Comparison of ENCODE assay signal across 1 cellular context in genomic region chr1:47333922-47334764, GRCh38.
A peak's percentile ranks its signal among the peaks of the same experiment; 100 is the strongest.
TF ChIP-seq lines count a peak whose summit lies in the region.

No MANE protein-coding gene starts in this region.

TF ChIP-seq in K562, 482 proteins besides CTCF, POLR2A, EP300 and RAD21 (continued from another document and continues in another):
- TF ChIP-seq IRF1 (CRISPR knock-in tag; IDR thresholded peaks at IDR 0.05; ENCODE audit: borderline replicate concordance), result no peak
- no peak for TF ChIP-seq ZNF444 (CRISPR knock-in tag; IDR thresholded peaks at IDR 0.05)
- TF ChIP-seq PHF20 (IDR thresholded peaks at IDR 0.05; ENCODE audit: partially characterized antibody), result no peak
- TF ChIP-seq ID3 (CRISPR knock-in tag; IDR thresholded peaks at IDR 0.05), result no peak
- TF ChIP-seq ID3 (tag; IDR thresholded peaks at IDR 0.05), result 0 out of 2 replicates have a peak, but pooled peaks have one; percentile 49
- TF ChIP-seq SFPQ (IDR thresholded peaks at IDR 0.05; ENCODE audit: low read depth, low read length), result no peak
- TF ChIP-seq CUX1 (CRISPR knock-in tag; IDR thresholded peaks at IDR 0.05), result no peak
- TF ChIP-seq POLR2B (IDR thresholded peaks at IDR 0.05; ENCODE audit: low read depth, partially characterized antibody), result peak; percentile 13
- TF ChIP-seq, protein P1, sequence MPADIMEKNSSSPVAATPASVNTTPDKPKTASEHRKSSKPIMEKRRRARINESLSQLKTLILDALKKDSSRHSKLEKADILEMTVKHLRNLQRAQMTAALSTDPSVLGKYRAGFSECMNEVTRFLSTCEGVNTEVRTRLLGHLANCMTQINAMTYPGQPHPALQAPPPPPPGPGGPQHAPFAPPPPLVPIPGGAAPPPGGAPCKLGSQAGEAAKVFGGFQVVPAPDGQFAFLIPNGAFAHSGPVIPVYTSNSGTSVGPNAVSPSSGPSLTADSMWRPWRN (IDR thresholded peaks at IDR 0.05; ENCODE audit: low read depth), result no peak
- TF ChIP-seq PML (IDR thresholded peaks at IDR 0.05; ENCODE audit: low read length), result peak; percentile 40; the same call in 1 of the 2 replicates
- TF ChIP-seq CLOCK (CRISPR knock-in tag; IDR thresholded peaks at IDR 0.05; ENCODE audit: borderline replicate concordance), result no peak
- TF ChIP-seq ZBTB17 (CRISPR knock-in tag; IDR thresholded peaks at IDR 0.05), result 0 out of 2 replicates have a peak, but pooled peaks have one; percentile 37
- peak; percentile 48 for TF ChIP-seq MXI1 (IDR thresholded peaks at IDR 0.05; ENCODE audit: low read depth, low read length)
- TF ChIP-seq KDM5B (IDR thresholded peaks at IDR 0.05; ENCODE audit: insufficient replicate concordance, low read depth, low read length), result no peak
- 0 out of 2 replicates have a peak, but pooled peaks have one; percentile 45 for TF ChIP-seq NR1H2 (CRISPR knock-in tag; IDR thresholded peaks at IDR 0.05)
- no peak for TF ChIP-seq STAT5A (IDR thresholded peaks at IDR 0.05; ENCODE audit: borderline replicate concordance, low read length)
- TF ChIP-seq, protein P2, sequence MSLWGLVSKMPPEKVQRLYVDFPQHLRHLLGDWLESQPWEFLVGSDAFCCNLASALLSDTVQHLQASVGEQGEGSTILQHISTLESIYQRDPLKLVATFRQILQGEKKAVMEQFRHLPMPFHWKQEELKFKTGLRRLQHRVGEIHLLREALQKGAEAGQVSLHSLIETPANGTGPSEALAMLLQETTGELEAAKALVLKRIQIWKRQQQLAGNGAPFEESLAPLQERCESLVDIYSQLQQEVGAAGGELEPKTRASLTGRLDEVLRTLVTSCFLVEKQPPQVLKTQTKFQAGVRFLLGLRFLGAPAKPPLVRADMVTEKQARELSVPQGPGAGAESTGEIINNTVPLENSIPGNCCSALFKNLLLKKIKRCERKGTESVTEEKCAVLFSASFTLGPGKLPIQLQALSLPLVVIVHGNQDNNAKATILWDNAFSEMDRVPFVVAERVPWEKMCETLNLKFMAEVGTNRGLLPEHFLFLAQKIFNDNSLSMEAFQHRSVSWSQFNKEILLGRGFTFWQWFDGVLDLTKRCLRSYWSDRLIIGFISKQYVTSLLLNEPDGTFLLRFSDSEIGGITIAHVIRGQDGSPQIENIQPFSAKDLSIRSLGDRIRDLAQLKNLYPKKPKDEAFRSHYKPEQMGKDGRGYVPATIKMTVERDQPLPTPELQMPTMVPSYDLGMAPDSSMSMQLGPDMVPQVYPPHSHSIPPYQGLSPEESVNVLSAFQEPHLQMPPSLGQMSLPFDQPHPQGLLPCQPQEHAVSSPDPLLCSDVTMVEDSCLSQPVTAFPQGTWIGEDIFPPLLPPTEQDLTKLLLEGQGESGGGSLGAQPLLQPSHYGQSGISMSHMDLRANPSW (CRISPR knock-in tag; IDR thresholded peaks at IDR 0.05), result no peak
- TF ChIP-seq MLLT1 (IDR thresholded peaks at IDR 0.05), result peak in 1 of 2 experiments; percentile 51; a peak in 1 of 4 replicates
- no peak for TF ChIP-seq PRDM10 (IDR thresholded peaks at IDR 0.05; ENCODE audit: partially characterized antibody)
- no peak for TF ChIP-seq SNRNP70 (optimal IDR thresholded peaks at IDR 0.05; ENCODE audit: low read depth, low read length)
- TF ChIP-seq, protein P3, sequence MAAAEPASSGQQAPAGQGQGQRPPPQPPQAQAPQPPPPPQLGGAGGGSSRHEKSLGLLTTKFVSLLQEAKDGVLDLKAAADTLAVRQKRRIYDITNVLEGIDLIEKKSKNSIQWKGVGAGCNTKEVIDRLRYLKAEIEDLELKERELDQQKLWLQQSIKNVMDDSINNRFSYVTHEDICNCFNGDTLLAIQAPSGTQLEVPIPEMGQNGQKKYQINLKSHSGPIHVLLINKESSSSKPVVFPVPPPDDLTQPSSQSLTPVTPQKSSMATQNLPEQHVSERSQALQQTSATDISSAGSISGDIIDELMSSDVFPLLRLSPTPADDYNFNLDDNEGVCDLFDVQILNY (CRISPR knock-in tag; IDR thresholded peaks at IDR 0.05), result no peak
- 0 out of 2 replicates have a peak, but pooled peaks have one; percentile 7 for TF ChIP-seq JUN (IDR thresholded peaks at IDR 0.05; ENCODE audit: borderline replicate concordance, low read depth, low read length)
- no peak for TF ChIP-seq JUN (CRISPR knock-in tag; IDR thresholded peaks at IDR 0.05; ENCODE audit: borderline replicate concordance)
- peak; percentile 87 for TF ChIP-seq HDAC2 (IDR thresholded peaks at IDR 0.05)
- TF ChIP-seq ESRRB (CRISPR knock-in tag; IDR thresholded peaks at IDR 0.05; ENCODE audit: borderline replicate concordance), result no peak
- TF ChIP-seq ESRRA (IDR thresholded peaks at IDR 0.05; ENCODE audit: borderline replicate concordance, low read depth), result peak; percentile 36; the same call in 1 of the 2 replicates
- TF ChIP-seq ARID1B (IDR thresholded peaks at IDR 0.05), result no peak
- no peak for TF ChIP-seq RBM25 (IDR thresholded peaks at IDR 0.05; ENCODE audit: low read depth, low read length, severe bottlenecking)
- TF ChIP-seq TAL1 (IDR thresholded peaks at IDR 0.05), result no peak
- TF ChIP-seq, protein P4, sequence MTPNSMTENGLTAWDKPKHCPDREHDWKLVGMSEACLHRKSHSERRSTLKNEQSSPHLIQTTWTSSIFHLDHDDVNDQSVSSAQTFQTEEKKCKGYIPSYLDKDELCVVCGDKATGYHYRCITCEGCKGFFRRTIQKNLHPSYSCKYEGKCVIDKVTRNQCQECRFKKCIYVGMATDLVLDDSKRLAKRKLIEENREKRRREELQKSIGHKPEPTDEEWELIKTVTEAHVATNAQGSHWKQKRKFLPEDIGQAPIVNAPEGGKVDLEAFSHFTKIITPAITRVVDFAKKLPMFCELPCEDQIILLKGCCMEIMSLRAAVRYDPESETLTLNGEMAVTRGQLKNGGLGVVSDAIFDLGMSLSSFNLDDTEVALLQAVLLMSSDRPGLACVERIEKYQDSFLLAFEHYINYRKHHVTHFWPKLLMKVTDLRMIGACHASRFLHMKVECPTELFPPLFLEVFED (CRISPR knock-in tag; conservative IDR thresholded peaks at IDR 0.05), result no peak
- TF ChIP-seq ZNF586 (CRISPR knock-in tag; conservative IDR thresholded peaks at IDR 0.05), result no peak
- TF ChIP-seq NFATC3 (IDR thresholded peaks at IDR 0.05), result no peak
- TF ChIP-seq SMARCE1 (IDR thresholded peaks at IDR 0.05), result no peak
